8 cellular contexts compared by ENCODE assay signal in the genomic region with DNA sequence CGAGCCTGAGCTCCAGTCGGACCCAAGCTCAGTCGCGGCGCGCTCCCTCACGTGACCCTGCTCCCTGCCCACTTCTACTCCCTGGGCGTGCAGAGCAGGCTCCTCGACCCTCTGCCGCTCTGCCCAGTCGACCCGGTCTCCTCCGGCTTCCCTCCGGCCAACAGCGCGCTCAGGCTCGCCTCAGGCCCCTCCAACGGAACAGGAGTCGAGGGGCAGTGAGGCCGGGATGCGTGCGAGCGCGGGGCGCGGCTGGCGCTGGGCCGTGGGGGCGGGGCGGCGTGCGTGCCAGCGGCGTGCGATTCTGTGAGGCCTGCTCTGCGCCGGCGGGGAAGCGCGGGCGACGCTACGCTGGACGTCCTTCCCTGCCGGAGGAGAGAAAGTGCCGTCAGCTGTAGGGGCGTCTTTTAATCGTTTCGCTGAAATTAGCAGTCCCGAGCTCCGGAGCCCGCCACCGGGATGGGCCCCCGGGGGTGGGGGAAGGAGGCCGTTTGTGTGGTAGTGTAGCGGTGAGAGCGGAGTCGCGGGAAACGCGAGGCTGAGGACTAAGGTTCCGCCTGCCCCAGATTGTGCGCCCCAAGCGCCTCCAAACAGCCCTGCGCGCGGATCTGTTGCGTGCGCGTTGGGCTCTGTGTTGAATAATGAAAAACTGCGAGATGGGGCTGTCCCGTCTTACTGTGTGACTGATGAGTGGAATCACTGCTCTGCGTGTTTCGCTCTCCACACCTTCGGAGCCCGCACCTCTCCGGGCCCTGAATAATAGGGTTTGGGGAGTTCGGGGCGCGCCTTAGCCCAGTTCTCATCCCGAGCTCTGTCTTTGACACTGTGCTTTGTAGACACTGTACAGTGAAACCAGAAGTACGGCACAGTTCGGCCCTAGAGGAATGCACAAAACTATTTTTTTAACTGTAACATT. TPM values are rescaled to one million over a fixed set of nuclear protein-coding genes. Genes with fewer than 3 reads are reported as not detected.
DNase-seq lines count a peak whose midpoint lies in the region; ATAC-seq and TF ChIP-seq lines count a peak whose summit lies in the region.

A gene with protein sequence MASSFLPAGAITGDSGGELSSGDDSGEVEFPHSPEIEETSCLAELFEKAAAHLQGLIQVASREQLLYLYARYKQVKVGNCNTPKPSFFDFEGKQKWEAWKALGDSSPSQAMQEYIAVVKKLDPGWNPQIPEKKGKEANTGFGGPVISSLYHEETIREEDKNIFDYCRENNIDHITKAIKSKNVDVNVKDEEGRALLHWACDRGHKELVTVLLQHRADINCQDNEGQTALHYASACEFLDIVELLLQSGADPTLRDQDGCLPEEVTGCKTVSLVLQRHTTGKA (minus strand): TSS at position 217 of the 913 bp plus-strand sequence. CDS start 311 bp downstream, outside the sequence.

- peaks cover 38% of the 10 kb centered on the region; the same call in 1 of the 2 replicates for H4K20me1 ChIP-seq in BLaER1

- H3K4me1 ChIP-seq in BLaER1, result peaks cover 36% of the 10 kb centered on the region

- peak within 1 kb of the TSS; percentile 95 for H3K27ac ChIP-seq in BLaER1
- peak within 1 kb of the TSS; percentile 88 for H3K27ac ChIP-seq in cingulate gyrus (ENCODE audit: low read depth, low read length)

- DNase-seq in NCI-H460 (ENCODE audit: extremely low read depth, low read depth), result peak; percentile 85
- peak; percentile 86 to 87 for DNase-seq in activated CD4-positive, alpha-beta T cell treated with anti-CD3 and anti-CD28 coated beads for 4 hours
- peak; percentile 81 to 88 for DNase-seq in left colon
- peak; percentile 91 for DNase-seq in stimulated activated CD4-positive, alpha-beta T cell treated with anti-CD3 and anti-CD28 coated beads, Interleukin-1b, Interleukin-23, amount 100 ng/mL, for 48 hours

- ATAC-seq in HG03378 (IDR thresholded peaks at IDR 0.05; ENCODE audit: unreplicated experiment) (peak; percentile 80), left colon (peak; percentile 87)

- intact Hi-C loops in left colon (cut with DNase I, micrococcal nuclease), result no loop called here

- H3K9me3 ChIP-seq in BLaER1, result no peaks in the 10 kb centered on the region

- peak within 1 kb of the TSS; percentile 89 for H3K4me3 ChIP-seq in BLaER1

- peak; percentile 67 for TF ChIP-seq POLR2A in GM19099 (IDR thresholded peaks at IDR 0.05; ENCODE audit: extremely low read depth, insufficient read length, low read depth)

- H3K4me2 ChIP-seq in BLaER1, result peak within 1 kb of the TSS; percentile 90

- no peaks in the 10 kb centered on the region for H3K27me3 ChIP-seq in BLaER1

- H3K36me3 ChIP-seq in BLaER1, result peaks cover 13% of the 10 kb centered on the region

- H3K9ac ChIP-seq in BLaER1, result peak within 1 kb of the TSS; percentile 93

RNA-seq across cellular contexts. Expression of the gene that starts here (rescaled TPM):
- total RNA-seq in NCI-H460 (2014; rRNA removed; shearing (Covaris generic)), result 137 and 141 TPM in 2 replicates
- polyA plus RNA-seq in NCI-H460 (2014; cell fraction: nucleus; rRNA removed), result 110 and 136 TPM in 2 replicates
- total RNA-seq in left colon, result 10 to 100 TPM; 17.1 to 25.1 TPM

Comparison
In these comparisons a context has a peak if more than half of its experiments do, and no peak if none do; other contexts are left out.
1. Peak in every context shown above with its lines: DNase-seq, ATAC-seq, H3K4me3 ChIP-seq and H3K27ac ChIP-seq.